3 cellular contexts compared by ENCODE assay signal in the genomic region with DNA sequence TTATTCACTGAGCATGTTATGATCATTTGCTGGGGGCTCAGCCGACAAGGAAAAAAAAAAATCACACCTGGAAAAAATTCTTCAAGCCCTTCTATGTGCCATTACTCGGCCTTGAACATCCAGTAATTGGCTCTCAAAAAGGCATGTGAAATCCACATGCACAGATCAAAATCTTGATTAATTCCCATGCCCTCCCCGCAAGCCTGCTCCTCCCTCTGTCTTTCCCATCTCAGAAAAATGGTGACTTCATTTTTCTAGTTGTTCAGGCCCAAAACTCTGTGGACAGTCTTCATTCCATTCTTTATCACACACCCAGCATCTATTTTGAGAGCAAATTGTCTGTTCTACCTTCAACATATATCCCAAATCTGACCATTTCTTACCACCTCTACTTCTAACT.
"Had no signal": no experiment of that assay in that cellular context is flagged by ENCODE, and none has a peak within 500 bp of the region (broad histone marks: within the 10 kb centered on the region; RNA-seq: fewer than 3 reads in every experiment).

No MANE protein-coding gene starts in this region.

- ATAC-seq: GM12878 had no signal

- H3K4me3 ChIP-seq: GM12878 had no signal

- DNase-seq: GDM1, GF-D8 had no signal
